1 cellular context compared by ENCODE assay signal in genomic region chr6:139638179-139638872, GRCh38.
TF ChIP-seq lines count a peak whose summit lies in the region.

No MANE protein-coding gene starts in this region.

TF ChIP-seq in K562, 482 proteins besides CTCF, POLR2A, EP300 and RAD21 (continued from another document):
- no peak for TF ChIP-seq ZNF212 (CRISPR knock-in tag; IDR thresholded peaks at IDR 0.05)
- TF ChIP-seq POLR2AphosphoS5 (IDR thresholded peaks at IDR 0.05; ENCODE audit: control insufficient read depth, insufficient read depth, low read depth, low read length), result peak; percentile 33; the same call in 1 of the 2 replicates
- TF ChIP-seq RCOR1 (IDR thresholded peaks at IDR 0.05; ENCODE audit: borderline replicate concordance in 1 of 2, low read depth in 2 of 2, low read length in 2 of 2), result peak in 1 of 2 experiments; percentile 3; a peak in 1 of 4 replicates
- TF ChIP-seq GMEB1 (CRISPR knock-in tag; IDR thresholded peaks at IDR 0.05), result no peak
- no peak for TF ChIP-seq ZZZ3 (IDR thresholded peaks at IDR 0.05)
- peak; percentile 12; the same call in 1 of the 2 replicates for TF ChIP-seq NCOR1 (IDR thresholded peaks at IDR 0.05)
- TF ChIP-seq ARID1B (IDR thresholded peaks at IDR 0.05), result peak; percentile 59; the same call in 1 of the 2 replicates
- no peak for TF ChIP-seq KDM2B (CRISPR knock-in tag; IDR thresholded peaks at IDR 0.05)
- peak; percentile 54 for TF ChIP-seq TAL1 (IDR thresholded peaks at IDR 0.05)
- TF ChIP-seq TCF3 (CRISPR knock-in tag; IDR thresholded peaks at IDR 0.05), result peak; percentile 60
- peak; percentile 54 for TF ChIP-seq CBFA2T2 (conservative IDR thresholded peaks at IDR 0.05)
